Comparison of ENCODE assay signal across 34 cellular contexts in genomic region chr11:1631066-1631568, GRCh38. TPM values are rescaled to one million over a fixed set of nuclear protein-coding genes. Genes with fewer than 3 reads are reported as not detected.
"Had no signal": no experiment of that assay in that cellular context is flagged by ENCODE, and none has a peak within 500 bp of the region (broad histone marks: within the 10 kb centered on the region; RNA-seq: fewer than 3 reads in every experiment).

No MANE protein-coding gene starts in this region.

- H3K9me3 ChIP-seq: esophagus muscularis mucosa, gastrocnemius medialis had no signal

- H3K4me3 ChIP-seq: esophagus muscularis mucosa, gastrocnemius medialis had no signal

- ATAC-seq: activated CD4-positive, CD25-positive, alpha-beta regulatory T cell treated with anti-CD3 and anti-CD28 coated beads, Interleukin-2, amount 50 U/mL, for 24 hours; activated CD8-positive, alpha-beta T cell treated with anti-CD3 and anti-CD28 coated beads for 36 hours; activated T-cell treated with anti-CD3 and anti-CD28 coated beads, Interleukin-2, amount 50 U/mL, for 4 hours; effector memory CD8-positive, alpha-beta T cell; foreskin keratinocyte; gastrocnemius medialis; T-helper 17 cell had no signal

- H3K36me3 ChIP-seq: brain microvascular endothelial cell, esophagus muscularis mucosa, gastrocnemius medialis, WERI-Rb-1 had no signal

- H3K27ac ChIP-seq: brain microvascular endothelial cell, esophagus muscularis mucosa, foreskin keratinocyte, gastrocnemius medialis, WERI-Rb-1 had no signal

- H3K4me1 ChIP-seq: foreskin keratinocyte, gastrocnemius medialis had no signal

- DNase-seq: activated B cell treated with CpG ODN at 0.5 μM for 24 hours; activated CD4-positive, alpha-beta T cell treated with anti-CD3 and anti-CD28 coated beads for 48 hours; activated CD4-positive, alpha-beta T cell treated with anti-CD3 and anti-CD28 coated beads, Interleukin-2, amount 50 U/mL, for 1 hour; activated CD4-positive, alpha-beta T cell treated with anti-CD3 and anti-CD28 coated beads, Interleukin-2, amount 50 U/mL, for 48 hours; activated CD8-positive, alpha-beta memory T cell treated with anti-CD3 and anti-CD28 coated beads for 24 hours; activated CD8-positive, alpha-beta T cell treated with anti-CD3 and anti-CD28 coated beads for 36 hours; activated effector memory CD4-positive, alpha-beta T cell treated with Interleukin-2 at 50 U/mL for 16 hours; activated gamma-delta T cell treated with Interleukin-2 at 50 U/mL for 16 hours; activated naive CD4-positive, alpha-beta T cell treated with anti-CD3 and anti-CD28 coated beads, Interleukin-2, amount 50 U/mL, for 16 hours; activated naive CD4-positive, alpha-beta T cell treated with Interleukin-2 at 50 U/mL for 16 hours; activated T-cell treated with anti-CD3 and anti-CD28 coated beads, Interleukin-2, amount 50 U/mL, for 4 hours; amniotic stem cell; anterior cingulate cortex; brain microvascular endothelial cell; cortex of kidney; dermis blood vessel endothelial cell; effector CD4-positive, alpha-beta T cell; effector memory CD8-positive, alpha-beta T cell; erythroblast; foreskin keratinocyte; gastrocnemius medialis; T-helper 1 cell; T-helper 17 cell; T1000; WERI-Rb-1 had no signal

- FAIRE-seq: astrocyte, bronchial epithelial cell, colon had no signal

RNA-seq across cellular contexts. Expression of gene KRTAP5-5, which starts 1.5 kb away (rescaled TPM):
- total RNA-seq: activated B cell treated with CpG ODN at 0.5 μM for 24 hours; activated CD8-positive, alpha-beta T cell treated with anti-CD3 and anti-CD28 coated beads for 36 hours; activated T-cell treated with anti-CD3 and anti-CD28 coated beads, Interleukin-2, amount 50 U/mL, for 4 hours; activated T-helper 17 cell treated with anti-CD3 and anti-CD28 coated beads, Interleukin-2, amount 50 U/mL, for 72 hours; astrocyte; bronchial epithelial cell; cardiac septum; cerebellum; dermis blood vessel endothelial cell; esophagus muscularis mucosa; foreskin keratinocyte; gastrocnemius medialis; T-helper 17 cell had no signal
- polyA plus RNA-seq: adipose tissue, foreskin keratinocyte had no signal

RNA-seq across cellular contexts. Expression of gene KRTAP5-4, which starts 9.2 kb away (rescaled TPM):
- total RNA-seq: activated B cell treated with CpG ODN at 0.5 μM for 24 hours; activated CD8-positive, alpha-beta T cell treated with anti-CD3 and anti-CD28 coated beads for 36 hours; activated T-cell treated with anti-CD3 and anti-CD28 coated beads, Interleukin-2, amount 50 U/mL, for 4 hours; activated T-helper 17 cell treated with anti-CD3 and anti-CD28 coated beads, Interleukin-2, amount 50 U/mL, for 72 hours; astrocyte; bronchial epithelial cell; cardiac septum; cerebellum; dermis blood vessel endothelial cell; esophagus muscularis mucosa; foreskin keratinocyte; gastrocnemius medialis; T-helper 17 cell had no signal
- polyA plus RNA-seq: adipose tissue, foreskin keratinocyte had no signal

RNA-seq across cellular contexts. Expression of gene KRTAP5-3, which starts 22.9 kb away (rescaled TPM):
- total RNA-seq: activated B cell treated with CpG ODN at 0.5 μM for 24 hours; activated CD8-positive, alpha-beta T cell treated with anti-CD3 and anti-CD28 coated beads for 36 hours; activated T-cell treated with anti-CD3 and anti-CD28 coated beads, Interleukin-2, amount 50 U/mL, for 4 hours; activated T-helper 17 cell treated with anti-CD3 and anti-CD28 coated beads, Interleukin-2, amount 50 U/mL, for 72 hours; astrocyte; bronchial epithelial cell; cardiac septum; cerebellum; dermis blood vessel endothelial cell; esophagus muscularis mucosa; foreskin keratinocyte; gastrocnemius medialis; T-helper 17 cell had no signal
- polyA plus RNA-seq: adipose tissue, foreskin keratinocyte had no signal

RNA-seq across cellular contexts. Expression of gene KRTAP5-2, which starts 33.0 kb away (rescaled TPM):
- total RNA-seq: activated B cell treated with CpG ODN at 0.5 μM for 24 hours; activated CD8-positive, alpha-beta T cell treated with anti-CD3 and anti-CD28 coated beads for 36 hours; activated T-cell treated with anti-CD3 and anti-CD28 coated beads, Interleukin-2, amount 50 U/mL, for 4 hours; activated T-helper 17 cell treated with anti-CD3 and anti-CD28 coated beads, Interleukin-2, amount 50 U/mL, for 72 hours; astrocyte; bronchial epithelial cell; cardiac septum; cerebellum; dermis blood vessel endothelial cell; esophagus muscularis mucosa; foreskin keratinocyte; gastrocnemius medialis; T-helper 17 cell had no signal
- polyA plus RNA-seq: foreskin keratinocyte had no signal

RNA-seq across cellular contexts. Expression of gene KRTAP5-1, which starts 46.0 kb away (rescaled TPM):
- total RNA-seq: activated B cell treated with CpG ODN at 0.5 μM for 24 hours; activated CD8-positive, alpha-beta T cell treated with anti-CD3 and anti-CD28 coated beads for 36 hours; activated T-cell treated with anti-CD3 and anti-CD28 coated beads, Interleukin-2, amount 50 U/mL, for 4 hours; activated T-helper 17 cell treated with anti-CD3 and anti-CD28 coated beads, Interleukin-2, amount 50 U/mL, for 72 hours; astrocyte; bronchial epithelial cell; cardiac septum; cerebellum; dermis blood vessel endothelial cell; esophagus muscularis mucosa; foreskin keratinocyte; gastrocnemius medialis; T-helper 17 cell had no signal
- polyA plus RNA-seq: adipose tissue, foreskin keratinocyte had no signal
